ENCODE assay signal across 1 cellular context in the genomic region with DNA sequence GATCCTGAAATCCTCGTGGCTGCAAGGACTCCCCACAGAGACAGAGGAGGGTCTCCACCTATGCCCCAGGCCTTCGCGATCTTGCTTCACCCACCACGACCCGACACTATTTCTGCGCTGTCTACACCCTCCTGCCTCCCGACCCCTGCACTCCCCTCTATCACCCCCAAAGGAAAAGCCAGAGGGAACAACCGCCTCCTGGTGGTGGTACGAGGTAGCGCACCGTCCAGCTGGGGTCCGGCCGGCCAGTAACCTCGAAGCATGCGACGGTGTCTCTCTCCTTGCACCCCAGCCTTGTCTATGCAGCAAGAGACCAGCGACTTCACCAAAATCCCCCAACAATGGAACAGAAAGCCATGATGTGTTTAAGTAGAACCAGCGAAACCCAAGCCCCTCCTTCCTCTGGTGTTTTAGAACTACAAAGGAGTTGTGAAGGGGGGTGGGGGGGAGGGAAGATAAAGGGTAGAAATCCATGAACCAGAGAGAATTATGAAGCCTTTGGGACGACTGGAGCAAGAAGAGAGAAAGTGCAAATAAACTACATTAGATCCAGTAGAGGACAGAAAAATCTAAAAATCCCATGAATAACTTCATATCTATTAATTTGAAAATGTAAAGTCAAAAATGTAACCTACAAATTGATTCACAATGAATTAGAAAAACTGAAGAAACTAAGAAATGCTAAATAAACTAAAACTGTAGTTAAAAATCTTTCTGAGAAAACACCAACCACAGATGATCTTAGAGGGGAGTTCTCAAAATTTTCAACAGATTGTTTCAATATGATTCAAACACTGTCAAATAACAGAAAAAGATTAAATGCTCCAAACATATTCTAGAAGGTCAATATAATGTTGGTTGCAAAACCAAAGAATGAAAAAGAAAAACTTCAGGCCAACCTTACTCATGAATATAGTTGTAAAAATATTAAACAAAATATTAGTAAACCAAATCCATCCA.
TF ChIP-seq lines count a peak whose summit lies in the region.

No MANE protein-coding gene starts in this region.

TF ChIP-seq in K562, 482 proteins besides CTCF, POLR2A, EP300 and RAD21 (continued from another document):
- TF ChIP-seq, protein P1, sequence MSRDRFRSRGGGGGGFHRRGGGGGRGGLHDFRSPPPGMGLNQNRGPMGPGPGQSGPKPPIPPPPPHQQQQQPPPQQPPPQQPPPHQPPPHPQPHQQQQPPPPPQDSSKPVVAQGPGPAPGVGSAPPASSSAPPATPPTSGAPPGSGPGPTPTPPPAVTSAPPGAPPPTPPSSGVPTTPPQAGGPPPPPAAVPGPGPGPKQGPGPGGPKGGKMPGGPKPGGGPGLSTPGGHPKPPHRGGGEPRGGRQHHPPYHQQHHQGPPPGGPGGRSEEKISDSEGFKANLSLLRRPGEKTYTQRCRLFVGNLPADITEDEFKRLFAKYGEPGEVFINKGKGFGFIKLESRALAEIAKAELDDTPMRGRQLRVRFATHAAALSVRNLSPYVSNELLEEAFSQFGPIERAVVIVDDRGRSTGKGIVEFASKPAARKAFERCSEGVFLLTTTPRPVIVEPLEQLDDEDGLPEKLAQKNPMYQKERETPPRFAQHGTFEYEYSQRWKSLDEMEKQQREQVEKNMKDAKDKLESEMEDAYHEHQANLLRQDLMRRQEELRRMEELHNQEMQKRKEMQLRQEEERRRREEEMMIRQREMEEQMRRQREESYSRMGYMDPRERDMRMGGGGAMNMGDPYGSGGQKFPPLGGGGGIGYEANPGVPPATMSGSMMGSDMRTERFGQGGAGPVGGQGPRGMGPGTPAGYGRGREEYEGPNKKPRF (IDR thresholded peaks at IDR 0.05; ENCODE audit: low read depth, low read length), result no peak
- TF ChIP-seq NR4A1 (CRISPR knock-in tag; IDR thresholded peaks at IDR 0.05), result no peak
- TF ChIP-seq NR4A1 (tag; IDR thresholded peaks at IDR 0.05), result no peak
- no peak for TF ChIP-seq XRCC3 (IDR thresholded peaks at IDR 0.05)
- no peak for TF ChIP-seq MCM2 (IDR thresholded peaks at IDR 0.05; ENCODE audit: low read depth)
- TF ChIP-seq FOXK1 (CRISPR knock-in tag; IDR thresholded peaks at IDR 0.05; ENCODE audit: borderline replicate concordance), result no peak
- TF ChIP-seq, protein P2, sequence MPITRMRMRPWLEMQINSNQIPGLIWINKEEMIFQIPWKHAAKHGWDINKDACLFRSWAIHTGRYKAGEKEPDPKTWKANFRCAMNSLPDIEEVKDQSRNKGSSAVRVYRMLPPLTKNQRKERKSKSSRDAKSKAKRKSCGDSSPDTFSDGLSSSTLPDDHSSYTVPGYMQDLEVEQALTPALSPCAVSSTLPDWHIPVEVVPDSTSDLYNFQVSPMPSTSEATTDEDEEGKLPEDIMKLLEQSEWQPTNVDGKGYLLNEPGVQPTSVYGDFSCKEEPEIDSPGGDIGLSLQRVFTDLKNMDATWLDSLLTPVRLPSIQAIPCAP (CRISPR knock-in tag; IDR thresholded peaks at IDR 0.05; ENCODE audit: borderline replicate concordance), result no peak
